In genomic region chr19:3304871-3305423, GRCh38 we compare ENCODE assay signal across 8 cellular contexts.
DNase-seq lines count a peak whose midpoint lies in the region; ATAC-seq, FAIRE-seq and TF ChIP-seq lines count a peak whose summit lies in the region.

No MANE protein-coding gene starts in this region.

- TF ChIP-seq POLR2A in A549 (IDR thresholded peaks at IDR 0.05; ENCODE audit: low read length), result no peak

- peak overlapping the region; percentile 42 to 59; a peak in 3 of 6 replicates for H3K27ac ChIP-seq in A549
- no peak overlapping the region for H3K27ac ChIP-seq in lung (ENCODE audit: low read depth in 1 of 2, low read length in 1 of 2)

- H3K4me1 ChIP-seq in A549, result 0 out of 3 replicates have a peak, but pooled peaks cover 3% of the 10 kb centered on the region
- H3K4me1 ChIP-seq in lung (ENCODE audit: control insufficient read depth in 2 of 2, insufficient read depth in 2 of 2, low read length in 2 of 2), result no peaks in the 10 kb centered on the region

- H3K9me3 ChIP-seq in A549, result peaks cover 12% of the 10 kb centered on the region
- H3K9me3 ChIP-seq in lung (ENCODE audit: control insufficient read depth in 2 of 2, insufficient read depth in 1 of 2, low read length in 1 of 2), result peaks cover 0 to 8% of the 10 kb centered on the region in 2 donors

- POLR2A ChIA-PET in A549 (lab: Yijun Ruan, JAX), result no interaction called here

- H3K4me2 ChIP-seq in A549, result peak overlapping the region; percentile 70

- H3K4me3 ChIP-seq in A549 (no peak overlapping the region), GM12875 (ENCODE audit: low read depth, low read length) (no peak overlapping the region), lung (no peak overlapping the region)

- 2% methylated on average over 17 of the region's 22 CpGs for WGBS in A549 (ENCODE audit: missing lambda C conversion rate)
- 7% methylated on average over 22 of the region's 22 CpGs for WGBS in lung, 2 donors

- no peak for FAIRE-seq in A549 (lab: Jason Lieb, UNC)

- H3K27me3 ChIP-seq in lung (ENCODE audit: control insufficient read depth, insufficient read depth), result no peaks in the 10 kb centered on the region

- TF ChIP-seq EP300 in A549 (IDR thresholded peaks at IDR 0.05), result no peak

- H3K36me3 ChIP-seq in lung (ENCODE audit: control insufficient read depth in 2 of 2, insufficient read depth in 2 of 2, low read length in 2 of 2), result no peaks in the 10 kb centered on the region

- TF ChIP-seq CTCF in A549 (IDR thresholded peaks at IDR 0.05) (peak; percentile 72), GM12875 (IDR thresholded peaks at IDR 0.05; ENCODE audit: borderline replicate concordance, insufficient read depth, low read depth, low read length) (peak; percentile 80), lung (IDR thresholded peaks at IDR 0.05; ENCODE audit: control extremely low read depth, extremely low read depth) (peak; percentile 91)

- peak; percentile 79 to 81 for TF ChIP-seq RAD21 in A549 (conservative IDR thresholded peaks at IDR 0.05 in 1 of 2, IDR thresholded peaks at IDR 0.05 in 1 of 2)

- DNase-seq in A549 (ENCODE audit: low read depth in 1 of 2, low spot score in 1 of 2), result peak; percentile 62 to 72
- peak; percentile 19 for DNase-seq in NCI-H2227 treated with DMSO at 0.1 percent for 48 hours (lab: John Stamatoyannopoulos, UW)
- peak; percentile 70 to 74 for DNase-seq in activated CD4-positive, alpha-beta T cell treated with anti-CD3 and anti-CD28 coated beads, Interleukin-2, amount 50 U/mL, for 4 hours
- peak; percentile 83 for DNase-seq in ecto neural progenitor cell (ENCODE audit: low spot score)
- DNase-seq in lung (ENCODE audit: low spot score), result peak; percentile 71
- peak; percentile 45 for DNase-seq in stimulated activated CD8-positive, alpha-beta memory T cell treated with anti-CD3 and anti-CD28 coated beads, Interleukin-12 subunit alpha, Interleukin-12 subunit beta, amount 100 ng/mL, for 4 hours (ENCODE audit: low read depth)

- ATAC-seq in A549 (peak; percentile 54 to 75; a peak in 4 of 6 replicates), lung (ENCODE audit: insufficient read depth, low FRiP score) (no peak), GM21529 (IDR thresholded peaks at IDR 0.05; ENCODE audit: unreplicated experiment) (no peak)

- CTCF ChIA-PET in A549 (lab: Yijun Ruan, JAX), result interaction anchor here (0.6 to 4.2 kb wide), 38 partner anchors 8 to 412 kb away, joined by 3 to 39 read pairs (median 4); partner anchors contain the start of gene SMIM44

TF ChIP-seq in A549, 52 proteins besides CTCF, POLR2A, EP300 and RAD21:
- TF ChIP-seq SMC3 (IDR thresholded peaks at IDR 0.05), result peak; percentile 54
- TF ChIP-seq CEBPB (IDR thresholded peaks at IDR 0.05), result no peak

Comparison
In these comparisons a context has a peak if more than half of its experiments do, and no peak if none do; other contexts are left out.
1. ATAC-seq: peak in A549 (2 of 2); none in lung (single experiment) and GM21529 (single experiment).
2. DNase-seq: peak in every context shown above with its lines; median percentile 83 in ecto neural progenitor cell; 72 in activated CD4-positive, alpha-beta T cell treated with anti-CD3 and anti-CD28 coated beads, Interleukin-2, amount 50 U/mL, for 4 hours; 71 in lung; 67 in A549; 45 in stimulated activated CD8-positive, alpha-beta memory T cell treated with anti-CD3 and anti-CD28 coated beads, Interleukin-12 subunit alpha, Interleukin-12 subunit beta, amount 100 ng/mL, for 4 hours; 19 in NCI-H2227 treated with DMSO at 0.1 percent for 48 hours.
3. H3K27ac ChIP-seq: peak in A549 (2 of 2); none in lung (0 of 2).
4. Peak in every context shown above with its lines, with median percentiles within 50 percentile points of each other: CTCF ChIP-seq.